9 cellular contexts compared by ENCODE assay signal in genomic region chr6:39113788-39114187, GRCh38. TPM values are rescaled to one million over a fixed set of nuclear protein-coding genes. Genes with fewer than 3 reads are reported as not detected.
DNase-seq lines count a peak whose midpoint lies in the region; ATAC-seq and TF ChIP-seq lines count a peak whose summit lies in the region.
"Had no signal": no experiment of that assay in that cellular context is flagged by ENCODE, and none has a peak within 500 bp of the region (broad histone marks: within the 10 kb centered on the region; RNA-seq: fewer than 3 reads in every experiment).

No MANE protein-coding gene starts in this region.

- peaks cover 75% of the 10 kb centered on the region for H3K4me1 Mint-ChIP-seq in activated T-cell treated with anti-CD3 and anti-CD28 coated beads, Interleukin-2, amount 50 U/mL, for 72 hours (ENCODE audit: low read depth)
- H3K4me1 Mint-ChIP-seq in WTC11 = peaks cover 15% of the 10 kb centered on the region

- no peak overlapping the region for H3K27ac ChIP-seq in stomach smooth muscle (ENCODE audit: low read length)
- H3K27ac ChIP-seq in transverse colon = peak overlapping the region in 1 of 4 donors; percentile 94

- H3K27me3 ChIP-seq in stomach smooth muscle (ENCODE audit: control insufficient read depth in 1 of 2, insufficient read depth in 2 of 2, low read length in 2 of 2) = no peaks in the 10 kb centered on the region
- no peaks in the 10 kb centered on the region for H3K27me3 ChIP-seq in transverse colon

- POLR2A ChIA-PET in WTC11 (lab: Charles Lee) = no interaction called here

- in situ Hi-C loops in transverse colon (cut with MboI; ENCODE audit: low pct_ligation_motif_present in 1 of 4, low pct_unique_long_range_greater_than_20kb in 1 of 4, low sequenced_read_pairs in 3 of 4) = no loop called here

- ATAC-seq in activated T-cell treated with anti-CD3 and anti-CD28 coated beads, Interleukin-2, amount 50 U/mL, for 72 hours (replicated peaks in 1 of 2) = no peak
- ATAC-seq in WTC11 = no peak

- CTCF ChIA-PET in WTC11 (lab: Charles Lee) = interaction anchor here (1.0 to 3.1 kb wide), 4 partner anchors 12 to 199 kb away, joined by 3 to 33 read pairs (median 8); no protein-coding TSS in a partner anchor

- H3K9ac ChIP-seq in stomach smooth muscle (ENCODE audit: low read length in 2 of 2) = peak overlapping the region in 1 of 2 donors; percentile 70

- H3K4me3 ChIP-seq in iPS-11a (ENCODE audit: low read depth, low read length) (peak overlapping the region; percentile 73), stomach smooth muscle (ENCODE audit: low read length in 2 of 2) (peak overlapping the region; percentile 83 to 95), transverse colon (peak overlapping the region in 1 of 4 donors; percentile 64)

- intact Hi-C loops in transverse colon (cut with DNase I; ENCODE audit: low total_unique reads) = loop anchor here (5.0 kb wide), 1 partner anchor 679 kb away; the partner anchor contains the start of gene DAAM2
- intact Hi-C loops in posterior vena cava (cut with DNase I) = no loop called here

- H3K27ac Mint-ChIP-seq in activated T-cell treated with anti-CD3 and anti-CD28 coated beads, Interleukin-2, amount 50 U/mL, for 72 hours = peak overlapping the region; percentile 98
- no peak overlapping the region for H3K27ac Mint-ChIP-seq in WTC11

- H3K4me1 ChIP-seq in stomach smooth muscle (ENCODE audit: control insufficient read depth, insufficient read depth, low read length) = peaks cover 9% of the 10 kb centered on the region
- H3K4me1 ChIP-seq in transverse colon = peaks cover 5 to 27% (median 15%) of the 10 kb centered on the region in 4 donors

- TF ChIP-seq POLR2A in transverse colon (IDR thresholded peaks at IDR 0.05) = no peak

- peaks cover 0 to 3% of the 10 kb centered on the region in 2 donors for H3K9me3 Mint-ChIP-seq in activated T-cell treated with anti-CD3 and anti-CD28 coated beads, Interleukin-2, amount 50 U/mL, for 72 hours
- no peaks in the 10 kb centered on the region for H3K9me3 Mint-ChIP-seq in WTC11

- DNase-seq in activated T-cell treated with anti-CD3 and anti-CD28 coated beads, Interleukin-2, amount 50 U/mL, for 72 hours = no peak
- no peak for DNase-seq in activated T-cell treated with anti-CD3 and anti-CD28 coated beads, Interleukin-2, amount 50 U/mL, for 1 hour
- no peak for DNase-seq in WTC11 (ENCODE audit: low spot score)
- no peak for DNase-seq in transverse colon
- DNase-seq in posterior vena cava (ENCODE audit: low spot score) = no peak
- DNase-seq in NCI-H1436 (lab: John Stamatoyannopoulos, UW) = no peak
- DNase-seq: activated effector memory CD4-positive, alpha-beta T cell treated with anti-CD3 and anti-CD28 coated beads, Interleukin-2, amount 50 U/mL, for 16 hours had no signal

- H3K36me3 ChIP-seq in stomach smooth muscle (ENCODE audit: control insufficient read depth in 2 of 2, insufficient read depth in 2 of 2, low read length in 2 of 2) (peaks cover 4 to 5% of the 10 kb centered on the region in 2 donors), transverse colon (peaks cover 0 to 8% (median 0%) of the 10 kb centered on the region in 4 donors)

- no peaks in the 10 kb centered on the region for H3K27me3 Mint-ChIP-seq in activated T-cell treated with anti-CD3 and anti-CD28 coated beads, Interleukin-2, amount 50 U/mL, for 72 hours (ENCODE audit: low read depth)
- peaks cover 7% of the 10 kb centered on the region for H3K27me3 Mint-ChIP-seq in WTC11 (ENCODE audit: low read depth)

- 76% methylated on average over 1 of the region's 1 CpG for WGBS in transverse colon (ENCODE audit: low coverage in 1 of 2), 2 donors

- no peaks in the 10 kb centered on the region for H3K9me3 ChIP-seq in stomach smooth muscle (ENCODE audit: control insufficient read depth in 2 of 2, low read length in 2 of 2)
- no peaks in the 10 kb centered on the region for H3K9me3 ChIP-seq in transverse colon

- peaks cover 3 to 5% of the 10 kb centered on the region in 2 donors for H3K36me3 Mint-ChIP-seq in activated T-cell treated with anti-CD3 and anti-CD28 coated beads, Interleukin-2, amount 50 U/mL, for 72 hours (ENCODE audit: insufficient read depth in 2 of 2)
- H3K36me3 Mint-ChIP-seq in WTC11 = no peaks in the 10 kb centered on the region

- no peak for TF ChIP-seq CTCF in WTC11 (IDR thresholded peaks at IDR 0.05)
- no peak for TF ChIP-seq CTCF in transverse colon (IDR thresholded peaks at IDR 0.05)

- no peak for TF ChIP-seq EP300 in transverse colon (IDR thresholded peaks at IDR 0.05; ENCODE audit: low read depth)

- H3K4me3 Mint-ChIP-seq in activated T-cell treated with anti-CD3 and anti-CD28 coated beads, Interleukin-2, amount 50 U/mL, for 72 hours = peak overlapping the region; percentile 89 to 99
- H3K4me3 Mint-ChIP-seq in WTC11 = peak overlapping the region; percentile 86

TF ChIP-seq in WTC11, 78 proteins besides CTCF, POLR2A, EP300 and RAD21:
- TF ChIP-seq, protein P1, sequence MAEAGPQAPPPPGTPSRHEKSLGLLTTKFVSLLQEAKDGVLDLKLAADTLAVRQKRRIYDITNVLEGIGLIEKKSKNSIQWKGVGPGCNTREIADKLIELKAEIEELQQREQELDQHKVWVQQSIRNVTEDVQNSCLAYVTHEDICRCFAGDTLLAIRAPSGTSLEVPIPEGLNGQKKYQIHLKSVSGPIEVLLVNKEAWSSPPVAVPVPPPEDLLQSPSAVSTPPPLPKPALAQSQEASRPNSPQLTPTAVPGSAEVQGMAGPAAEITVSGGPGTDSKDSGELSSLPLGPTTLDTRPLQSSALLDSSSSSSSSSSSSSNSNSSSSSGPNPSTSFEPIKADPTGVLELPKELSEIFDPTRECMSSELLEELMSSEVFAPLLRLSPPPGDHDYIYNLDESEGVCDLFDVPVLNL (CRISPR knock-in tag; IDR thresholded peaks at IDR 0.05; ENCODE audit: borderline replicate concordance, low read depth) = no peak
- TF ChIP-seq GTF2I (CRISPR knock-in tag; conservative IDR thresholded peaks at IDR 0.05) = no peak
- TF ChIP-seq, protein P2, sequence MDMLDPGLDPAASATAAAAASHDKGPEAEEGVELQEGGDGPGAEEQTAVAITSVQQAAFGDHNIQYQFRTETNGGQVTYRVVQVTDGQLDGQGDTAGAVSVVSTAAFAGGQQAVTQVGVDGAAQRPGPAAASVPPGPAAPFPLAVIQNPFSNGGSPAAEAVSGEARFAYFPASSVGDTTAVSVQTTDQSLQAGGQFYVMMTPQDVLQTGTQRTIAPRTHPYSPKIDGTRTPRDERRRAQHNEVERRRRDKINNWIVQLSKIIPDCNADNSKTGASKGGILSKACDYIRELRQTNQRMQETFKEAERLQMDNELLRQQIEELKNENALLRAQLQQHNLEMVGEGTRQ (CRISPR knock-in tag; IDR thresholded peaks at IDR 0.05) = no peak
- no peak for TF ChIP-seq SOX15 (CRISPR knock-in tag; IDR thresholded peaks at IDR 0.05)
- TF ChIP-seq ETV6 (CRISPR knock-in tag; IDR thresholded peaks at IDR 0.05) = no peak
- TF ChIP-seq NR1H2 (CRISPR knock-in tag; IDR thresholded peaks at IDR 0.05) = no peak
- TF ChIP-seq, protein P3, sequence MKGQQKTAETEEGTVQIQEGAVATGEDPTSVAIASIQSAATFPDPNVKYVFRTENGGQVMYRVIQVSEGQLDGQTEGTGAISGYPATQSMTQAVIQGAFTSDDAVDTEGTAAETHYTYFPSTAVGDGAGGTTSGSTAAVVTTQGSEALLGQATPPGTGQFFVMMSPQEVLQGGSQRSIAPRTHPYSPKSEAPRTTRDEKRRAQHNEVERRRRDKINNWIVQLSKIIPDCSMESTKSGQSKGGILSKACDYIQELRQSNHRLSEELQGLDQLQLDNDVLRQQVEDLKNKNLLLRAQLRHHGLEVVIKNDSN (CRISPR knock-in tag; IDR thresholded peaks at IDR 0.05) = no peak
- TF ChIP-seq ZNF425 (CRISPR knock-in tag; conservative IDR thresholded peaks at IDR 0.05) = no peak
- TF ChIP-seq ZNF263 (CRISPR knock-in tag; IDR thresholded peaks at IDR 0.05; ENCODE audit: low read depth) = no peak
- TF ChIP-seq IRF2 (CRISPR knock-in tag; IDR thresholded peaks at IDR 0.05; ENCODE audit: borderline replicate concordance, low read depth) = no peak
- TF ChIP-seq ELF4 (CRISPR knock-in tag; IDR thresholded peaks at IDR 0.05; ENCODE audit: low read depth) = no peak
- TF ChIP-seq ZNF512 (CRISPR knock-in tag; IDR thresholded peaks at IDR 0.05; ENCODE audit: borderline replicate concordance) = no peak
- TF ChIP-seq NR2C2 (CRISPR knock-in tag; IDR thresholded peaks at IDR 0.05) = no peak
- no peak for TF ChIP-seq NFE2L1 (CRISPR knock-in tag; IDR thresholded peaks at IDR 0.05)

RNA-seq across cellular contexts. Expression of gene SAYSD1, which starts 1.2 kb away (rescaled TPM):
- 10 to 100 TPM; 21.0 to 22.0 TPM for total RNA-seq in activated T-cell treated with anti-CD3 and anti-CD28 coated beads, Interleukin-2, amount 50 U/mL, for 72 hours
- total RNA-seq in WTC11 (2021) (6.9 to 7.7 TPM (median 7.4 TPM) in 3 replicates), transverse colon (10 to 100 TPM in 3 of 4 donors, 1 to 10 TPM in 1; 2.2 to 30.7 (median 21.1) TPM), posterior vena cava (10 to 100 TPM; 11.1 to 11.2 TPM)
